32 cellular contexts compared by ENCODE assay signal in the genomic region with DNA sequence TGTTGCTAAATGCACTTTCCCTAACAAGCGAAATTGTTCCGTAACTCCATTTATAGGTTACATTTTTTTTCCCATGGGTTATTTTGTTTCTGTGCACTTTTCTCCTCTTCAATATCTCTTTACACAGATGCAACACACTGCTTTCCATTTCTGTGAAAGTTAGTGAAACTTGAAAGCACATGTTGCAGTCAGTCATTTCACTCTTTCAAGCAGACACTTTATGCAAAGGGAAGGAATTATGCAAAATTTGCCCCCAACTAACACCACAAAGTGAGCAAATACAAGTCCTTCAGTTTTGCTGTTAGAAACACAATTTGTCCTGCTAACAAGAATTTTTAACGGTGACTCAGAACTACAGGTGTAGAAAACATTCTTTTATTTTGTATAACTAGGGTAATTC.
DNase-seq lines count a peak whose midpoint lies in the region; ATAC-seq, FAIRE-seq and TF ChIP-seq lines count a peak whose summit lies in the region.
"Had no signal": no experiment of that assay in that cellular context is flagged by ENCODE, and none has a peak within 500 bp of the region (broad histone marks: within the 10 kb centered on the region; RNA-seq: fewer than 3 reads in every experiment).

No MANE protein-coding gene starts in this region.

- H3K9me3 ChIP-seq in H1 (ENCODE audit: insufficient read depth in 2 of 2, low read depth in 1 of 2, low read length in 1 of 2) (peaks cover 2 to 7% of the 10 kb centered on the region in 2 experiments; a peak in 1 of 4 replicates), osteoblast (ENCODE audit: low read depth, low read length) (no peaks in the 10 kb centered on the region)
- H3K9me3 ChIP-seq: HAP-1, MG63, ovary, SK-N-SH, vagina had no signal

- TF ChIP-seq EP300 in H1 (IDR thresholded peaks at IDR 0.05; ENCODE audit: borderline replicate concordance in 1 of 2, low read depth in 2 of 2, low read length in 2 of 2) = no peak

- no peak overlapping the region for H2BK15ac ChIP-seq in H1 (ENCODE audit: low read length)

- H3K4me2 ChIP-seq in H1 (ENCODE audit: insufficient read depth in 1 of 2, low read depth in 2 of 2, low read length in 2 of 2) (no peak overlapping the region), osteoblast (ENCODE audit: insufficient read depth, low read length) (no peak overlapping the region)
- H3K4me2 ChIP-seq: hepatocyte, SK-N-SH had no signal

- H3K23ac ChIP-seq in H1 (ENCODE audit: insufficient read length) = no peak overlapping the region

- 87% methylated on average over 3 of the region's 3 CpGs; no CpG with 5 or more reads in 1 of the 2 experiments for WGBS in H1 (ENCODE audit: extremely low coverage in 1 of 2, insufficient coverage in 1 of 2, insufficient read length in 1 of 2, insufficient replicate concordance in 2 of 2, low coverage in 1 of 2, low lambda C conversion rate in 2 of 2, missing lambda C conversion rate in 1 of 2), 2 experiments

- H3K27ac ChIP-seq in H1 (ENCODE audit: low read depth, low read length) = no peak overlapping the region
- no peak overlapping the region for H3K27ac ChIP-seq in osteoblast (ENCODE audit: low read depth, low read length)
- H3K27ac ChIP-seq: hepatocyte, ovary, RWPE1, vagina had no signal

- no peaks in the 10 kb centered on the region for H3K27me3 ChIP-seq in H1 (replicated peaks in 1 of 4; ENCODE audit: control insufficient read depth in 3 of 4, extremely low read depth in 1 of 4, insufficient read depth in 3 of 4, low read length in 3 of 4)
- no peaks in the 10 kb centered on the region for H3K27me3 ChIP-seq in osteoblast (ENCODE audit: insufficient read depth, low read length)
- H3K27me3 ChIP-seq: hepatocyte, MG63, ovary, vagina had no signal

- H3K4me1 ChIP-seq in H1 (replicated peaks in 1 of 4; ENCODE audit: control insufficient read depth in 3 of 4, insufficient read depth in 4 of 4, low read length in 3 of 4) = no peaks in the 10 kb centered on the region
- no peaks in the 10 kb centered on the region for H3K4me1 ChIP-seq in osteoblast (ENCODE audit: insufficient read depth, low read length)
- H3K4me1 ChIP-seq: HAP-1, vagina had no signal

- H3K79me1 ChIP-seq in H1 (ENCODE audit: low read depth, low read length) = no peaks in the 10 kb centered on the region

- no peak overlapping the region for H3K14ac ChIP-seq in H1 (ENCODE audit: insufficient read length)

- no peak overlapping the region for H2BK5ac ChIP-seq in H1 (ENCODE audit: low read depth, low read length)

- H3K23me2 ChIP-seq in H1 (ENCODE audit: low read depth, low read length) = no peaks in the 10 kb centered on the region

- no peak for TF ChIP-seq POLR2A in H1 (IDR thresholded peaks at IDR 0.05; ENCODE audit: control extremely low read depth in 1 of 2, low read depth in 2 of 2, low read length in 2 of 2)

- DNase-seq in H1 (ENCODE audit: low read depth in 1 of 2, low spot score in 2 of 2) (no peak), germinal center (ENCODE audit: low spot score) (no peak), D721Med (ENCODE audit: insufficient read length, low spot score) (no peak), NCI-H748 treated with DMSO at 0.1 percent for 48 hours (lab: John Stamatoyannopoulos, UW) (no peak), osteoblast (ENCODE audit: insufficient read length, low spot score, missing footprints) (no peak)
- DNase-seq: activated gamma-delta T cell; activated naive CD8-positive, alpha-beta T cell treated with anti-CD3 and anti-CD28 coated beads, Interleukin-2, amount 10 ng/mL, durations not matched to agents 7 days and 5 days; activated T-cell treated with anti-CD3 and anti-CD28 coated beads for 4 hours; C1 segment of cervical spinal cord; Caco-2; caudate nucleus; DMS79; GDM1; KBM-7; MG63; NCI-H1417; NCI-H2081; NCI-H82; ovary; retina; SK-N-SH; small intestine had no signal

- no peak for TF ChIP-seq CTCF in H1 (IDR thresholded peaks at IDR 0.05; ENCODE audit: control extremely low read depth in 1 of 3, insufficient read depth in 1 of 3, low read depth in 1 of 3, low read length in 3 of 3)
- TF ChIP-seq CTCF in D721Med (IDR thresholded peaks at IDR 0.05; ENCODE audit: insufficient read depth, missing control alignments) = no peak
- TF ChIP-seq CTCF in osteoblast (IDR thresholded peaks at IDR 0.05; ENCODE audit: extremely low read depth, low read depth, low read length) = no peak

- H3K36me3 ChIP-seq in H1 (ENCODE audit: control insufficient read depth in 2 of 4, insufficient read depth in 4 of 4, low read length in 3 of 4) = no peaks in the 10 kb centered on the region
- no peaks in the 10 kb centered on the region for H3K36me3 ChIP-seq in osteoblast (ENCODE audit: insufficient read depth, low read length)
- H3K36me3 ChIP-seq: HAP-1, MG63, ovary, vagina had no signal

- H2AK5ac ChIP-seq in H1 (ENCODE audit: low read depth, low read length) = no peak overlapping the region

- TF ChIP-seq RAD21 in H1 (IDR thresholded peaks at IDR 0.05 in 1 of 2, conservative IDR thresholded peaks at IDR 0.05 in 1 of 2; ENCODE audit: low read depth in 2 of 2, low read length in 2 of 2) = no peak

- no peak overlapping the region for H2BK120ac ChIP-seq in H1 (replicated peaks; ENCODE audit: low read depth, low read length)

- H3K4ac ChIP-seq in H1 (replicated peaks; ENCODE audit: insufficient read length, low read depth, low read length) = no peak overlapping the region

- ATAC-seq in GM19035 (IDR thresholded peaks at IDR 0.05; ENCODE audit: unreplicated experiment) (peak; percentile 56), GM21576 (IDR thresholded peaks at IDR 0.05; ENCODE audit: unreplicated experiment) (peak; percentile 69), HG02973 (IDR thresholded peaks at IDR 0.05; ENCODE audit: unreplicated experiment) (peak; percentile 86)

- H4K5ac ChIP-seq in H1 (ENCODE audit: insufficient read length, low read depth, low read length) = no peak overlapping the region

- no peak overlapping the region for H3K56ac ChIP-seq in H1 (replicated peaks; ENCODE audit: insufficient read length, low read depth, low read length)

- H4K20me1 ChIP-seq in H1 (replicated peaks in 1 of 2; ENCODE audit: control insufficient read depth in 1 of 2, insufficient read depth in 2 of 2, low read length in 2 of 2) (no peaks in the 10 kb centered on the region), osteoblast (ENCODE audit: insufficient read depth, low read length) (no peaks in the 10 kb centered on the region)

- peak overlapping the region; percentile 86; the same call in 1 of the 2 replicates for H2AFZ ChIP-seq in H1 (ENCODE audit: low read length)
- H2AFZ ChIP-seq in osteoblast (ENCODE audit: low read length) = no peak overlapping the region
- H2AFZ ChIP-seq: hepatocyte had no signal

- FAIRE-seq in H1 (lab: Jason Lieb, UNC) (no peak), D721Med (lab: Jason Lieb, UNC) (no peak)
- FAIRE-seq: GM19239, HTR-8/SVneo had no signal

- no peak overlapping the region for H3K18ac ChIP-seq in H1 (ENCODE audit: extremely low read depth, low read length)

- POLR2A ChIA-PET in H1 (lab: Charles Lee; ENCODE audit: partially characterized antibody) = no interaction called here

- H3K4me3 ChIP-seq in H1 (ENCODE audit: extremely low read depth in 1 of 4, insufficient read depth in 2 of 4, low read depth in 3 of 4, low read length in 4 of 4) (no peak overlapping the region), osteoblast (ENCODE audit: insufficient read depth, low read length) (no peak overlapping the region)
- H3K4me3 ChIP-seq: HAP-1, hepatocyte, lung, MG63, ovary, vagina had no signal

- CTCF ChIA-PET in H1 (lab: Charles Lee; ENCODE audit: partially characterized antibody) = no interaction called here

- H4K8ac ChIP-seq in H1 (ENCODE audit: extremely low read depth, insufficient read depth, low read length) = no peak overlapping the region

- no peak overlapping the region for H3K9ac ChIP-seq in H1 (replicated peaks in 1 of 4; ENCODE audit: extremely low read depth in 1 of 4, low read depth in 3 of 4, low read length in 3 of 4)
- H3K9ac ChIP-seq: SK-N-SH had no signal

- H3K79me2 ChIP-seq in H1 (ENCODE audit: control insufficient read depth in 1 of 2, insufficient read depth in 2 of 2, low read length in 2 of 2) (no peaks in the 10 kb centered on the region), osteoblast (ENCODE audit: insufficient read depth, low read length) (no peaks in the 10 kb centered on the region)
- H3K79me2 ChIP-seq: hepatocyte had no signal

- no peak overlapping the region for H4K91ac ChIP-seq in H1 (replicated peaks; ENCODE audit: insufficient read length, low read length)

- H2BK12ac ChIP-seq in H1 (ENCODE audit: low read depth, low read length) = no peak overlapping the region

- H2BK20ac ChIP-seq in H1 (ENCODE audit: low read length) = no peak overlapping the region

TF ChIP-seq in H1, 55 proteins besides CTCF, POLR2A, EP300 and RAD21 (continues in another document):
- TF ChIP-seq KDM4A (IDR thresholded peaks at IDR 0.05; ENCODE audit: low read depth, low read length, severe bottlenecking) = no peak
- no peak for TF ChIP-seq MAFK (IDR thresholded peaks at IDR 0.05; ENCODE audit: low read depth, low read length)
- no peak for TF ChIP-seq SUZ12 (IDR thresholded peaks at IDR 0.05; ENCODE audit: low read length)
- no peak for TF ChIP-seq SRF (IDR thresholded peaks at IDR 0.05; ENCODE audit: low read depth, low read length)
- no peak for TF ChIP-seq NANOG (IDR thresholded peaks at IDR 0.05; ENCODE audit: insufficient read depth, low read depth, low read length, poor library complexity, severe bottlenecking)
- TF ChIP-seq E2F6 (IDR thresholded peaks at IDR 0.05) = no peak
- no peak for TF ChIP-seq CHD1 (IDR thresholded peaks at IDR 0.05; ENCODE audit: low read depth, low read length)
- no peak for TF ChIP-seq GTF2F1 (IDR thresholded peaks at IDR 0.05; ENCODE audit: borderline replicate concordance, low read depth, low read length)
- no peak for TF ChIP-seq SP4 (IDR thresholded peaks at IDR 0.05; ENCODE audit: low read length)
- no peak for TF ChIP-seq ATF3 (IDR thresholded peaks at IDR 0.05; ENCODE audit: insufficient read depth, low read depth, low read length)
- no peak for TF ChIP-seq BCL11A (IDR thresholded peaks at IDR 0.05; ENCODE audit: low read depth in 2 of 2, low read length in 2 of 2)
- TF ChIP-seq CBX5 (IDR thresholded peaks at IDR 0.05; ENCODE audit: low read depth, low read length) = no peak
- TF ChIP-seq HDAC2 (IDR thresholded peaks at IDR 0.05; ENCODE audit: borderline replicate concordance in 1 of 2, low read depth in 2 of 2, low read length in 2 of 2) = no peak
- no peak for TF ChIP-seq SAP30 (IDR thresholded peaks at IDR 0.05; ENCODE audit: insufficient read depth, insufficient replicate concordance, low read length)
